Comparison of ENCODE assay signal across 16 cellular contexts in the genomic region with DNA sequence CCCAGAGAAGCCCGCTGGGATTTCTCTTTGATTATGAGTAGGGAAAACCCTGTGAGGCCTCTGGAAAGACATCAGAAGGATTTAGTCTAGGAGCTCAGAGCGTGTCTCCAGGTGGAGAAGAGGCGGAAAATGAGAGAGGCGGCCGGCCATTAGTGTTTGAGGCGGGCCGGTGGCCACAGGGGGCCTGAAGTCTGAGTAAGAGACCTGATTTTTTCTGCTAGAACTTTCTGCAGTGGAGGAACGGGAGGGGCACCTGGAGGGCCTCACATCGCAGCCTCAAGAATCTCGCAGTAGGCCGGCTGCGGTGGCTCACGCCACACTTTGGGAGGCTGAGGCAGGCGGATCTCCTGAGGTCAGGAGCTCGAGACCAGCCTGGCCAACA. TPM values are rescaled to one million over a fixed set of nuclear protein-coding genes. Genes with fewer than 3 reads are reported as not detected.
DNase-seq lines count a peak whose midpoint lies in the region; ATAC-seq, FAIRE-seq and TF ChIP-seq lines count a peak whose summit lies in the region.
"Had no signal": no experiment of that assay in that cellular context is flagged by ENCODE, and none has a peak within 500 bp of the region (broad histone marks: within the 10 kb centered on the region; RNA-seq: fewer than 3 reads in every experiment).

No MANE protein-coding gene starts in this region.

- no peak for FAIRE-seq in kidney (lab: Jason Lieb, UNC)
- FAIRE-seq: K562, small intestine had no signal

- H3K4me1 ChIP-seq in kidney (ENCODE audit: control insufficient read depth in 1 of 2, insufficient read depth in 1 of 2, low read depth in 1 of 2, low read length in 2 of 2): no peaks in the 10 kb centered on the region
- peaks cover 5 to 8% (median 6%) of the 10 kb centered on the region in 3 donors for H3K4me1 ChIP-seq in skeletal muscle tissue (ENCODE audit: control insufficient read depth in 3 of 3, insufficient read depth in 3 of 3, low read length in 3 of 3)

- H3K9me3 ChIP-seq in kidney (ENCODE audit: control insufficient read depth in 1 of 2, low read length in 2 of 2) (no peaks in the 10 kb centered on the region), skeletal muscle tissue (ENCODE audit: control insufficient read depth in 3 of 3, low read length in 3 of 3) (no peaks in the 10 kb centered on the region)

- H3K27me3 ChIP-seq in skeletal muscle tissue (ENCODE audit: control insufficient read depth in 3 of 3, insufficient read depth in 3 of 3, low read length in 3 of 3): no peaks in the 10 kb centered on the region

- TF ChIP-seq CTCF in kidney (IDR thresholded peaks at IDR 0.05; ENCODE audit: borderline replicate concordance, extremely low read depth, insufficient read depth): no peak

- intact Hi-C loops in kidney (cut with DNase I): no loop called here

- H3K9ac ChIP-seq in kidney (ENCODE audit: low read length in 2 of 2): no peak overlapping the region
- peak overlapping the region; percentile 70 to 81 (median 77) for H3K9ac ChIP-seq in skeletal muscle tissue (ENCODE audit: low read depth in 1 of 3, low read length in 3 of 3)

- in situ Hi-C loops in Caki2 (cut with HindIII; ENCODE audit: low pct_unique_long_range_greater_than_20kb, low sequenced_read_pairs): no loop called here

- peak; percentile 65 for DNase-seq in Caki2 (ENCODE audit: low read depth)
- peak; percentile 61 for DNase-seq in kidney
- no peak for DNase-seq in NCI-H748 (lab: John Stamatoyannopoulos, UW; ENCODE audit: unreplicated experiment)
- DNase-seq in activated T-cell treated with anti-CD3 and anti-CD28 coated beads for 4 hours: no peak
- DNase-seq in putamen (ENCODE audit: low spot score): no peak
- DNase-seq: activated CD8-positive, alpha-beta memory T cell treated with anti-CD3 and anti-CD28 coated beads for 24 hours; AML-193; NCI-H146; NCI-H82; SIG-M5; small intestine had no signal

- H3K27ac ChIP-seq in cingulate gyrus (ENCODE audit: low read depth, low read length) (peak overlapping the region; percentile 47), kidney (ENCODE audit: low read depth in 2 of 2, low read length in 2 of 2) (no peak overlapping the region), skeletal muscle tissue (ENCODE audit: low read depth, low read length) (peak overlapping the region; percentile 89)

- no peak for ATAC-seq in HG02763 (IDR thresholded peaks at IDR 0.05; ENCODE audit: unreplicated experiment)
- ATAC-seq: activated naive CD4-positive, alpha-beta T cell treated with anti-CD3 and anti-CD28 coated beads, Interleukin-2, amount 50 U/mL, for 72 hours; K562 had no signal

- H3K36me3 ChIP-seq in kidney (ENCODE audit: control insufficient read depth in 1 of 2, insufficient read depth in 2 of 2, low read length in 2 of 2) (no peaks in the 10 kb centered on the region), skeletal muscle tissue (ENCODE audit: control insufficient read depth in 3 of 3, insufficient read depth in 3 of 3, low read length in 3 of 3) (no peaks in the 10 kb centered on the region)

- peak overlapping the region in 1 of 2 donors; percentile 56 for H3K4me3 ChIP-seq in kidney (ENCODE audit: low read length in 2 of 2)
- peak overlapping the region; percentile 76 to 81 (median 78) for H3K4me3 ChIP-seq in skeletal muscle tissue (ENCODE audit: low read length in 3 of 3)
- H3K4me3 ChIP-seq: K562 had no signal

RNA-seq across cellular contexts. Expression of a gene that starts 28.5 kb away (rescaled TPM):
- total RNA-seq in Caki2 (2014; rRNA removed; shearing (Covaris generic); ENCODE audit: low replicate concordance): 14.8 and 26.2 TPM in 2 replicates
- total RNA-seq in kidney (23.4 TPM), skeletal muscle tissue (83.5 TPM)
- 36.5 TPM for polyA plus RNA-seq in kidney (ENCODE audit: insufficient read depth, low read depth, low replicate concordance)

RNA-seq across cellular contexts. Expression of a gene that starts 33.8 kb away (rescaled TPM):
- 22.9 and 31.2 TPM in 2 replicates for total RNA-seq in Caki2 (2014; rRNA removed; shearing (Covaris generic); ENCODE audit: low replicate concordance)
- total RNA-seq in kidney: 27.6 TPM
- polyA plus RNA-seq in kidney (ENCODE audit: insufficient read depth, low read depth, low replicate concordance): 21.0 TPM
- total RNA-seq in skeletal muscle tissue: 11.5 TPM

Comparison
In these comparisons a context has a peak if more than half of its experiments do, and no peak if none do; other contexts are left out.
1. DNase-seq: peak in Caki2 (single experiment) and kidney (single experiment); none in NCI-H748 (single experiment), activated T-cell treated with anti-CD3 and anti-CD28 coated beads for 4 hours (single experiment) and putamen (single experiment).
2. H3K27ac ChIP-seq: peak in cingulate gyrus (single experiment) and skeletal muscle tissue (single experiment); none in kidney (0 of 2).
3. H3K9ac ChIP-seq: peak in skeletal muscle tissue (3 of 3); none in kidney (0 of 2).